Comparison of ENCODE assay signal across 8 cellular contexts in genomic region chr5:170297589-170298462, GRCh38.
DNase-seq lines count a peak whose midpoint lies in the region; ATAC-seq, FAIRE-seq and TF ChIP-seq lines count a peak whose summit lies in the region.

Gene LCP2, minus strand, starts transcription at chr5:170297777. Its CDS starts 166 bp downstream, at chr5:170297611.

- no peaks in the 10 kb centered on the region for H3K27me3 ChIP-seq in Loucy (ENCODE audit: insufficient read depth, low read length, poor library complexity, severe bottlenecking)

- peaks cover 18% of the 10 kb centered on the region for H4K20me1 ChIP-seq in Loucy (ENCODE audit: insufficient read depth, low read length, poor library complexity, severe bottlenecking)

- H3K4me3 ChIP-seq in Loucy (ENCODE audit: low read length, poor library complexity, severe bottlenecking): peak within 1 kb of the TSS; percentile 99

- H3K4me2 ChIP-seq in Loucy (ENCODE audit: low read depth, low read length, poor library complexity, severe bottlenecking): peak within 1 kb of the TSS; percentile 91

- POLR2A ChIA-PET in GM10248 (lab: Yijun Ruan, JAX): no interaction called here

- DNase-seq in GM10248 (ENCODE audit: extremely low spot score): peak; percentile 46
- peak; percentile 54 for DNase-seq in activated naive CD4-positive, alpha-beta T cell treated with Interleukin-2 at 50 U/mL for 16 hours
- peak; percentile 12 for DNase-seq in midbrain (lab: John Stamatoyannopoulos, UW)
- DNase-seq in COLO829 (ENCODE audit: low spot score): no peak
- DNase-seq in H54 (ENCODE audit: insufficient read length, low spot score): no peak

- no peaks in the 10 kb centered on the region for H3F3A ChIP-seq in Loucy (ENCODE audit: low read depth)

- TF ChIP-seq POLR2A in H54 (IDR thresholded peaks at IDR 0.05; ENCODE audit: low read depth, low read length): no peak

- FAIRE-seq in H54 (lab: Jason Lieb, UNC): no peak

- H2AFZ ChIP-seq in Loucy (ENCODE audit: low read length): no peak within 1 kb of the TSS

- CTCF ChIA-PET in GM10248 (lab: Yijun Ruan, JAX): interaction anchor here (0.8 to 6.4 kb wide), 16 partner anchors 9 to 128 kb away, joined by 3 to 48 read pairs (median 4); no protein-coding TSS in a partner anchor

- H3K9ac ChIP-seq in Loucy (ENCODE audit: low read depth, low read length, poor library complexity, severe bottlenecking): peak within 1 kb of the TSS; percentile 99

- TF ChIP-seq CTCF in GM10248 (IDR thresholded peaks at IDR 0.05; ENCODE audit: control extremely low read depth, extremely low read depth, low read depth, missing control alignments): no peak
- no peak for TF ChIP-seq CTCF in Loucy (conservative IDR thresholded peaks at IDR 0.05; ENCODE audit: low read length)

- ATAC-seq in GM21526 (IDR thresholded peaks at IDR 0.05; ENCODE audit: low FRiP score, unreplicated experiment): peak; percentile 50
- no peak for ATAC-seq in HG03469 (IDR thresholded peaks at IDR 0.05; ENCODE audit: unreplicated experiment)

- peaks cover 4% of the 10 kb centered on the region for H3K36me3 ChIP-seq in Loucy (ENCODE audit: insufficient read depth, low read length)

- H3K9me2 ChIP-seq in Loucy (replicated peaks; ENCODE audit: low read depth, low read length): no peaks in the 10 kb centered on the region

- no peaks in the 10 kb centered on the region for H3K9me3 ChIP-seq in Loucy (ENCODE audit: insufficient read depth, low read depth, low read length)

- peaks cover 30% of the 10 kb centered on the region for H3K4me1 ChIP-seq in Loucy (ENCODE audit: insufficient read depth, low read length, poor library complexity, severe bottlenecking)

- H3K79me2 ChIP-seq in Loucy (ENCODE audit: insufficient read depth, low read length): peaks cover 79% of the 10 kb centered on the region

Comparison
In these comparisons a context has a peak if more than half of its experiments do, and no peak if none do; other contexts are left out.
1. DNase-seq: peak in GM10248 (single experiment), activated naive CD4-positive, alpha-beta T cell treated with Interleukin-2 at 50 U/mL for 16 hours (single experiment) and midbrain (single experiment); none in COLO829 (single experiment) and H54 (single experiment).